In the genomic region with DNA sequence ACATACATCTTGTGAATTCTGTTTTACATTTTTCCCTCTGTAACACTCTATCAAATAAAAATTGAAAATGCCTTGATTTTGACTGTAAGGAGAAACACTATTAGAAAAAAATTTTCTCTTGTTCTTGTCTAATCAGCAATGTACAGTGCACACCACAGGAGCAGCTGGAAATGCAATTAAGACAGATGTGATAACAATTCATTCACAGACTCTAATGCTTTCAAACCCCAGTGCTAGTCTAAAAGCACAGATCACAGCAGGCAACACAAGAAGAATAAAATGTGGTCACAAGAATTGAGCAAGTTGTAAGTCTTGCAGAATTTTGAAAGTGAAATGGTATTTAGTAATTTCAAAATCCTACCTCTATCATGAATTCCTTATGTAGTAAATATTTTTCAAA, we compare ENCODE assay signal across 23 cellular contexts.
"Had no signal": no experiment of that assay in that cellular context is flagged by ENCODE, and none has a peak within 500 bp of the region (broad histone marks: within the 10 kb centered on the region; RNA-seq: fewer than 3 reads in every experiment).

No MANE protein-coding gene starts in this region.

- H3K36me3 ChIP-seq: Peyer's patch, SJSA1 had no signal

- H3K9ac ChIP-seq: KMS-11 had no signal

- H3K27ac Mint-ChIP-seq: IgD-negative memory B cell, T-cell had no signal

- H3K4me3 Mint-ChIP-seq: IgD-negative memory B cell, T-cell had no signal

- H2AFZ ChIP-seq: PC-9 had no signal

- H3K4me2 ChIP-seq: KMS-11, PC-9 had no signal

- H3K27ac ChIP-seq: HL-60, KMS-11, PC-9, Peyer's patch, SJSA1 had no signal

- H3K27me3 Mint-ChIP-seq: IgD-negative memory B cell, T-cell had no signal

- H3K27me3 ChIP-seq: Peyer's patch, SJSA1 had no signal

- ATAC-seq: K562, Right ventricle myocardium inferior, T-cell had no signal

- H3K4me1 ChIP-seq: Peyer's patch, SJSA1 had no signal

- H3K4me3 ChIP-seq: K562, PC-9, Peyer's patch, SJSA1 had no signal

- DNase-seq: Kasumi-1; MM.1S; NCI-H1092 treated with DMSO at 0.1 percent for 48 hours; NCI-H1436; NCI-H187; NCI-H2029 treated with DMSO at 0.1 percent for 48 hours; NCI-H2171 treated with DMSO at 0.1 percent for 48 hours; NCI-H345; NCI-H446 treated with DMSO at 0.1 percent for 48 hours; NCI-H510A treated with DMSO at 0.1 percent for 48 hours; NCI-H526; NCI-H748 treated with DMSO at 0.1 percent for 48 hours; NK-92 treated with Interleukin-12 subunit alpha and Interleukin-12 subunit beta, amount 100 ng/mL, for 24 hours; PC-9; Peyer's patch; SHP77 treated with DMSO at 0.1 percent for 48 hours; T-cell had no signal

- H3K9me3 ChIP-seq: Peyer's patch had no signal

- H3K36me3 Mint-ChIP-seq: IgD-negative memory B cell, T-cell had no signal

- H3K4me1 Mint-ChIP-seq: IgD-negative memory B cell, T-cell had no signal
